Comparison of ENCODE assay signal across 12 cellular contexts in the genomic region with DNA sequence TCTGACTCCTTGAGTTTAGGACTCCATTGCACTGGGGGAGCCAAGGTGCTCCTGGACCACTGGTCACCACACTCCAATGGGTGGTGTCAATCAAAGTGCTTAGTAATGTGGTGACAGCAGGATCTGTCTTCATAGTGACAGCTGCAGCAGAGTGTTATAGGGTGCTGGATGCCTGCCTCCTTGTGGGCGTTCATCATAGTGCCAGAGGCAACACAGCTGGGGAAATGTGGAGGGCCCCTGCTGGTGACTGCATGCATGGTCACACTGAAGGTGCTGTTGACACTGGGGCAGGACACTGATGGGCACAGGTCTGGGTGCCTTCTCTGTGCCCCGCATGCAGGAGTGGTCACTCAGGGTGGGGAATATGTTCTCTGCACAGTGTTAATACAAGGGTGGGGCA.
DNase-seq lines count a peak whose midpoint lies in the region; ATAC-seq and TF ChIP-seq lines count a peak whose summit lies in the region.
"Had no signal": no experiment of that assay in that cellular context is flagged by ENCODE, and none has a peak within 500 bp of the region (broad histone marks: within the 10 kb centered on the region; RNA-seq: fewer than 3 reads in every experiment).

No MANE protein-coding gene starts in this region.

- no peak overlapping the region for H3K4me3 ChIP-seq in GM12865 (ENCODE audit: low read depth, low read length)
- no peak overlapping the region for H3K4me3 ChIP-seq in mucosa of descending colon

- H3K9me3 ChIP-seq in mucosa of descending colon, result no peaks in the 10 kb centered on the region

- H3K4me1 ChIP-seq in mucosa of descending colon (ENCODE audit: low read depth), result no peaks in the 10 kb centered on the region

- intact Hi-C loops in mucosa of descending colon (cut with DNase I, micrococcal nuclease), result no loop called here

- CTCF ChIA-PET in WTC11 (lab: Charles Lee), result interaction anchor here (0.7 to 3.1 kb wide), 12 partner anchors 9 to 149 kb away, joined by 3 to 24 read pairs (median 6); no protein-coding TSS in a partner anchor

- no peaks in the 10 kb centered on the region for H3K27me3 Mint-ChIP-seq in WTC11 (ENCODE audit: low read depth)
- H3K27me3 Mint-ChIP-seq: brain; effector memory CD8-positive, alpha-beta T cell had no signal

- no peaks in the 10 kb centered on the region for H3K36me3 Mint-ChIP-seq in WTC11
- H3K36me3 Mint-ChIP-seq: brain; CD8-positive, alpha-beta T cell had no signal

- H3K27ac Mint-ChIP-seq in WTC11, result no peak overlapping the region
- H3K27ac Mint-ChIP-seq: brain; CD8-positive, alpha-beta T cell; effector memory CD8-positive, alpha-beta T cell had no signal

- H3K4me3 Mint-ChIP-seq in WTC11, result no peak overlapping the region
- H3K4me3 Mint-ChIP-seq: brain; CD8-positive, alpha-beta T cell; effector memory CD8-positive, alpha-beta T cell had no signal

- H3K4me1 Mint-ChIP-seq in WTC11, result peaks cover 9% of the 10 kb centered on the region
- H3K4me1 Mint-ChIP-seq: brain had no signal

- no peaks in the 10 kb centered on the region for H3K9me3 Mint-ChIP-seq in WTC11

- ATAC-seq in WTC11 (peak; percentile 100), mucosa of descending colon (peak; percentile 21), GM18909 (IDR thresholded peaks at IDR 0.05; ENCODE audit: poor library complexity, unreplicated experiment) (no peak)
- ATAC-seq: CD8-positive, alpha-beta T cell; effector memory CD8-positive, alpha-beta T cell had no signal

- DNase-seq in GM12865 (ENCODE audit: low read depth) (peak; percentile 15), HK-2 (ENCODE audit: unreplicated experiment) (peak; percentile 1), WTC11 (ENCODE audit: low spot score) (peak; percentile 76), mucosa of descending colon (peak in 1 of 3 donors; percentile 14), anterior cingulate cortex (lab: John Stamatoyannopoulos, UW) (no peak), NCI-H1048 (lab: John Stamatoyannopoulos, UW) (no peak)
- DNase-seq: CD8-positive, alpha-beta T cell; effector memory CD8-positive, alpha-beta T cell; NCI-H1092; NCI-H524 treated with DMSO at 0.1 percent for 48 hours had no signal

- POLR2A ChIA-PET in WTC11 (lab: Charles Lee), result interaction anchor here (1.0 kb wide), 1 partner anchor 24 kb away, joined by 3 read pairs; no protein-coding TSS in a partner anchor

- TF ChIP-seq CTCF in GM12865 (IDR thresholded peaks at IDR 0.05; ENCODE audit: insufficient read depth, low read depth, low read length, missing control alignments) (peak; percentile 27), WTC11 (IDR thresholded peaks at IDR 0.05) (peak; percentile 71), mucosa of descending colon (IDR thresholded peaks at IDR 0.05) (no peak)

- H3K36me3 ChIP-seq in mucosa of descending colon (ENCODE audit: low read depth), result no peaks in the 10 kb centered on the region

TF ChIP-seq in WTC11, 78 proteins besides CTCF, POLR2A, EP300 and RAD21:
- TF ChIP-seq MYBL2 (CRISPR knock-in tag; IDR thresholded peaks at IDR 0.05), result no peak
- TF ChIP-seq, protein P1, sequence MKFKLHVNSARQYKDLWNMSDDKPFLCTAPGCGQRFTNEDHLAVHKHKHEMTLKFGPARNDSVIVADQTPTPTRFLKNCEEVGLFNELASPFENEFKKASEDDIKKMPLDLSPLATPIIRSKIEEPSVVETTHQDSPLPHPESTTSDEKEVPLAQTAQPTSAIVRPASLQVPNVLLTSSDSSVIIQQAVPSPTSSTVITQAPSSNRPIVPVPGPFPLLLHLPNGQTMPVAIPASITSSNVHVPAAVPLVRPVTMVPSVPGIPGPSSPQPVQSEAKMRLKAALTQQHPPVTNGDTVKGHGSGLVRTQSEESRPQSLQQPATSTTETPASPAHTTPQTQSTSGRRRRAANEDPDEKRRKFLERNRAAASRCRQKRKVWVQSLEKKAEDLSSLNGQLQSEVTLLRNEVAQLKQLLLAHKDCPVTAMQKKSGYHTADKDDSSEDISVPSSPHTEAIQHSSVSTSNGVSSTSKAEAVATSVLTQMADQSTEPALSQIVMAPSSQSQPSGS (CRISPR knock-in tag; IDR thresholded peaks at IDR 0.05; ENCODE audit: borderline replicate concordance, low read depth), result no peak
- no peak for TF ChIP-seq ZNF423 (CRISPR knock-in tag; IDR thresholded peaks at IDR 0.05)
- TF ChIP-seq, protein P2, sequence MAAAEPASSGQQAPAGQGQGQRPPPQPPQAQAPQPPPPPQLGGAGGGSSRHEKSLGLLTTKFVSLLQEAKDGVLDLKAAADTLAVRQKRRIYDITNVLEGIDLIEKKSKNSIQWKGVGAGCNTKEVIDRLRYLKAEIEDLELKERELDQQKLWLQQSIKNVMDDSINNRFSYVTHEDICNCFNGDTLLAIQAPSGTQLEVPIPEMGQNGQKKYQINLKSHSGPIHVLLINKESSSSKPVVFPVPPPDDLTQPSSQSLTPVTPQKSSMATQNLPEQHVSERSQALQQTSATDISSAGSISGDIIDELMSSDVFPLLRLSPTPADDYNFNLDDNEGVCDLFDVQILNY (CRISPR knock-in tag; IDR thresholded peaks at IDR 0.05), result no peak
- no peak for TF ChIP-seq TEAD4 (CRISPR knock-in tag; IDR thresholded peaks at IDR 0.05)
- TF ChIP-seq, protein P3, sequence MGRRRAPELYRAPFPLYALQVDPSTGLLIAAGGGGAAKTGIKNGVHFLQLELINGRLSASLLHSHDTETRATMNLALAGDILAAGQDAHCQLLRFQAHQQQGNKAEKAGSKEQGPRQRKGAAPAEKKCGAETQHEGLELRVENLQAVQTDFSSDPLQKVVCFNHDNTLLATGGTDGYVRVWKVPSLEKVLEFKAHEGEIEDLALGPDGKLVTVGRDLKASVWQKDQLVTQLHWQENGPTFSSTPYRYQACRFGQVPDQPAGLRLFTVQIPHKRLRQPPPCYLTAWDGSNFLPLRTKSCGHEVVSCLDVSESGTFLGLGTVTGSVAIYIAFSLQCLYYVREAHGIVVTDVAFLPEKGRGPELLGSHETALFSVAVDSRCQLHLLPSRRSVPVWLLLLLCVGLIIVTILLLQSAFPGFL (CRISPR knock-in tag; IDR thresholded peaks at IDR 0.05; ENCODE audit: borderline replicate concordance), result no peak
- TF ChIP-seq ZNF671 (CRISPR knock-in tag; IDR thresholded peaks at IDR 0.05), result no peak

Comparison
In these comparisons a context has a peak if more than half of its experiments do, and no peak if none do; other contexts are left out.
1. DNase-seq: peak in GM12865 (single experiment), HK-2 (single experiment) and WTC11 (single experiment); none in anterior cingulate cortex (0 of 58) and NCI-H1048 (single experiment).